ENCODE assay signal across 18 cellular contexts in genomic region chr17:58312021-58312630, GRCh38. TPM values are rescaled to one million over a fixed set of nuclear protein-coding genes. Genes with fewer than 3 reads are reported as not detected.
A peak's percentile ranks its signal among the peaks of the same experiment; 100 is the strongest.
DNase-seq lines count a peak whose midpoint lies in the region; ATAC-seq and TF ChIP-seq lines count a peak whose summit lies in the region.
"Had no signal": no experiment of that assay in that cellular context is flagged by ENCODE, and none has a peak within 500 bp of the region (broad histone marks: within the 10 kb centered on the region; RNA-seq: fewer than 3 reads in every experiment).

No MANE protein-coding gene starts in this region.

- H3K27me3 Mint-ChIP-seq in neural progenitor cell (ENCODE audit: insufficient read depth, low read depth): peaks cover 23% of the 10 kb centered on the region
- H3K27me3 Mint-ChIP-seq: activated CD4-positive, alpha-beta memory T cell treated with anti-CD3 and anti-CD28 coated beads for 36 hours had no signal

- H3K4me1 Mint-ChIP-seq in neural progenitor cell: peaks cover 38% of the 10 kb centered on the region

- no peaks in the 10 kb centered on the region for H4K20me1 ChIP-seq in neural progenitor cell (ENCODE audit: low read depth)

- no peaks in the 10 kb centered on the region for H3K36me3 ChIP-seq in neural progenitor cell
- H3K36me3 ChIP-seq: left lung had no signal

- TF ChIP-seq CTCF in neural progenitor cell (IDR thresholded peaks at IDR 0.05): no peak

- no peak overlapping the region for H3K9ac ChIP-seq in neural progenitor cell

- H3K4me2 ChIP-seq in neural progenitor cell: no peak overlapping the region

- peaks cover 5% of the 10 kb centered on the region for H3K36me3 Mint-ChIP-seq in neural progenitor cell
- H3K36me3 Mint-ChIP-seq: activated CD4-positive, alpha-beta memory T cell treated with anti-CD3 and anti-CD28 coated beads for 36 hours had no signal

- H3K27ac Mint-ChIP-seq in neural progenitor cell: peak overlapping the region; percentile 36
- H3K27ac Mint-ChIP-seq: activated CD4-positive, alpha-beta memory T cell treated with anti-CD3 and anti-CD28 coated beads for 36 hours; CD14-positive monocyte had no signal

- no peaks in the 10 kb centered on the region for H3K9me3 ChIP-seq in neural progenitor cell (ENCODE audit: low read depth)
- H3K9me3 ChIP-seq: left lung had no signal

- intact Hi-C loops in Right ventricle myocardium superior (cut with DNase I): no loop called here
- intact Hi-C loops in left ventricle myocardium superior (cut with micrococcal nuclease): no loop called here

- H3F3A ChIP-seq in neural progenitor cell (ENCODE audit: low read depth): no peaks in the 10 kb centered on the region

- H3K4me3 ChIP-seq in neural progenitor cell: no peak overlapping the region
- H3K4me3 ChIP-seq: K562, left lung had no signal

- no peaks in the 10 kb centered on the region for H3K27me3 ChIP-seq in neural progenitor cell
- H3K27me3 ChIP-seq: left lung had no signal

- no peaks in the 10 kb centered on the region for H3K4me1 ChIP-seq in neural progenitor cell

- H3K27ac ChIP-seq in neural progenitor cell: no peak overlapping the region
- H3K27ac ChIP-seq: left lung had no signal

- in situ Hi-C loops in G401 (cut with HindIII; ENCODE audit: low sequenced_read_pairs): no loop called here

- no peaks in the 10 kb centered on the region for H3K9me3 Mint-ChIP-seq in neural progenitor cell
- H3K9me3 Mint-ChIP-seq: activated CD4-positive, alpha-beta memory T cell treated with anti-CD3 and anti-CD28 coated beads for 36 hours; activated naive CD4-positive, alpha-beta T cell treated with anti-CD3 and anti-CD28 coated beads, Interleukin-2, amount 50 U/mL, for 72 hours; CD14-positive monocyte had no signal

- no peak for ATAC-seq in Right ventricle myocardium superior (ENCODE audit: poor library complexity)
- ATAC-seq in left ventricle myocardium superior: no peak
- ATAC-seq: activated naive CD4-positive, alpha-beta T cell treated with anti-CD3 and anti-CD28 coated beads, Interleukin-2, amount 50 U/mL, for 72 hours; K562; left lung had no signal

- no peak overlapping the region for H2AFZ ChIP-seq in neural progenitor cell (replicated peaks)

- H3K79me2 ChIP-seq in neural progenitor cell (ENCODE audit: low read depth): no peaks in the 10 kb centered on the region

- peak; percentile 26 for DNase-seq in Right ventricle myocardium superior
- no peak for DNase-seq in left ventricle myocardium superior
- DNase-seq in ecto neural progenitor cell (ENCODE audit: low spot score): peak; percentile 54
- no peak for DNase-seq in neural progenitor cell (ENCODE audit: low spot score)
- no peak for DNase-seq in stimulated activated naive CD4-positive, alpha-beta T cell treated with Interleukin-2 at 50 U/mL for 16 hours (lab: John Stamatoyannopoulos, UW)
- no peak for DNase-seq in G401 (ENCODE audit: low spot score)
- no peak for DNase-seq in amygdala (lab: John Stamatoyannopoulos, UW)
- DNase-seq: activated CD4-positive, alpha-beta memory T cell treated with anti-CD3 and anti-CD28 coated beads for 36 hours; activated T-cell treated with anti-CD3 and anti-CD28 coated beads, Interleukin-2, amount 50 U/mL, for 48 hours; GF-D8; GOT3; left lung; NCI-H748 treated with DMSO at 0.1 percent for 48 hours; SHP77 had no signal

- peak overlapping the region; percentile 63 for H3K4me3 Mint-ChIP-seq in neural progenitor cell
- H3K4me3 Mint-ChIP-seq: activated CD4-positive, alpha-beta memory T cell treated with anti-CD3 and anti-CD28 coated beads for 36 hours had no signal

RNA-seq across cellular contexts. Expression of gene TSPOAP1, which starts 16.5 kb away (rescaled TPM):
- total RNA-seq in Right ventricle myocardium superior (13.6 TPM), left ventricle myocardium superior (18.8 TPM), neural progenitor cell (ENCODE audit: low replicate concordance) (13.8 and 48.7 TPM in 2 replicates)
- total RNA-seq in G401 (2014; rRNA removed; shearing (Covaris generic)): not detected in 2 replicates

RNA-seq across cellular contexts. Expression of gene MPO, which starts 31.4 kb away (rescaled TPM):
- total RNA-seq in Right ventricle myocardium superior (0.05 TPM), left ventricle myocardium superior (0.42 TPM), neural progenitor cell (ENCODE audit: low replicate concordance) (not detected in 2 replicates)
- total RNA-seq in G401 (2014; rRNA removed; shearing (Covaris generic)): not detected in 2 replicates
- total RNA-seq: activated naive CD4-positive, alpha-beta T cell treated with anti-CD3 and anti-CD28 coated beads, Interleukin-2, amount 50 U/mL, for 72 hours; astrocyte had no signal

RNA-seq across cellular contexts. Expression of gene SUPT4H1, which starts 39.9 kb away (rescaled TPM):
- total RNA-seq in Right ventricle myocardium superior: 59.2 TPM
- 62.2 TPM for total RNA-seq in left ventricle myocardium superior
- total RNA-seq in neural progenitor cell (ENCODE audit: low replicate concordance): 60.2 and 103 TPM in 2 replicates
- 58.7 and 73.6 TPM in 2 replicates for total RNA-seq in G401 (2014; rRNA removed; shearing (Covaris generic))

Comparison
In these comparisons a context has a peak if more than half of its experiments do, and no peak if none do; other contexts are left out.
1. DNase-seq: peak in Right ventricle myocardium superior (single experiment) and ecto neural progenitor cell (single experiment); none in left ventricle myocardium superior (single experiment), neural progenitor cell (single experiment), stimulated activated naive CD4-positive, alpha-beta T cell treated with Interleukin-2 at 50 U/mL for 16 hours (single experiment), G401 (single experiment) and amygdala (0 of 56).
2. RNA of gene TSPOAP1, which starts 16.5 kb away (total RNA-seq): 18.8 TPM in left ventricle myocardium superior (single experiment), 13.8 to 48.7 TPM in neural progenitor cell and 13.6 TPM in Right ventricle myocardium superior (single experiment); not detected in G401; every median in the first group is over 10 times any median in the second.